ENCODE assay signal across 8 cellular contexts in the genomic region with DNA sequence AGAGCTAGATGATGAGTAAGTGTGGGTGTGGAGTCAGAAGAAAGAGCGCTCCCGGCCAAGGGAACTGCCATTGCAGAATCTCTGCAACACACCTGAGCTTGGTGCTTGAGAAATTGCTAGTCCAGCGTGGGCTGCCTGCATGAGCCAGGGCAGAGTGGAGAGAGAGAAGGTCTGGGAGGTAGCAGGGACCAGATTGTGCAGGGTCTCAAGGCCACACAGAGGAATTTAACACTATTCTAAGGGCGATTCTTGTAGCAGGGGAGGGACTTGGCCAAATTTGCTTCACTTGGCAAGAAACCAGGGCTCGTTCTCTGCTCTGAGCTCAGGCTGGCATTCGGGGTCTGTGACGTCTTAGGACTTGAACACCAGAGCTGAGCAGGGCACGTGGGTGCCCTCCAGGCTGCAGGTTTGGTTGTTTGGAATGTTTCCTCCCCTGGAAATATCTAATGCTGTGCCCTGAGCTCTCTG. TPM values are rescaled to one million over a fixed set of nuclear protein-coding genes. Genes with fewer than 3 reads are reported as not detected.
DNase-seq lines count a peak whose midpoint lies in the region; ATAC-seq and TF ChIP-seq lines count a peak whose summit lies in the region.

No MANE protein-coding gene starts in this region.

- H3K4me1 ChIP-seq in BLaER1 treated with 17β-estradiol and CSF1 and Interleukin-3, amounts not matched to agents 10 nM and 100 nM, result peaks cover 28 to 61% (median 54%) of the 10 kb centered on the region in 10 experiments

- CTCF ChIA-PET in RWPE1 (lab: Yijun Ruan, JAX), result interaction anchor here (0.6 to 1.7 kb wide), 3 partner anchors 16 to 58 kb away, joined by 3 to 4 read pairs (median 3); no protein-coding TSS in a partner anchor

- peaks cover 19% of the 10 kb centered on the region for H3K4me1 Mint-ChIP-seq in nephron

- H3K4me2 ChIP-seq in BLaER1 treated with 17β-estradiol and CSF1 and Interleukin-3, amounts not matched to agents 10 nM and 100 nM, result peak overlapping the region; percentile 66 to 86 (median 81)

- peak overlapping the region in 9 of 11 experiments; percentile 22 to 71 (median 59); a peak in 17 of 22 replicates for H3K27ac ChIP-seq in BLaER1 treated with 17β-estradiol and CSF1 and Interleukin-3, amounts not matched to agents 10 nM and 100 nM
- H3K27ac ChIP-seq in RWPE1, result peak overlapping the region; percentile 97

- H3K27me3 Mint-ChIP-seq in nephron (ENCODE audit: low read depth), result peaks cover 12% of the 10 kb centered on the region

- DNase-seq in RWPE1 (ENCODE audit: low spot score), result peak; percentile 70
- DNase-seq in activated T-cell treated with anti-CD3 and anti-CD28 coated beads for 4 hours, result no peak
- DNase-seq in stimulated activated CD4-positive, alpha-beta T cell treated with anti-CD3 and anti-CD28 coated beads, Interleukin-15, amount 100 ng/mL, for 24 hours, result no peak
- DNase-seq in NCI-H526 (lab: John Stamatoyannopoulos, UW), result no peak

- peak overlapping the region in 2 of 3 experiments; percentile 5 to 28 for H3K27ac Mint-ChIP-seq in nephron

- no peaks in the 10 kb centered on the region for H3K9me3 Mint-ChIP-seq in nephron

- peaks cover 0 to 14% (median 0%) of the 10 kb centered on the region in 11 experiments; a peak in 4 of 22 replicates for H4K20me1 ChIP-seq in BLaER1 treated with 17β-estradiol and CSF1 and Interleukin-3, amounts not matched to agents 10 nM and 100 nM

- TF ChIP-seq CTCF in RWPE1 (conservative IDR thresholded peaks at IDR 0.05; ENCODE audit: low read depth) (no peak), nephron (IDR thresholded peaks at IDR 0.05; ENCODE audit: unreplicated experiment in 3 of 3) (no peak)

- no peaks in the 10 kb centered on the region for H3K9me3 ChIP-seq in BLaER1 treated with 17β-estradiol and CSF1 and Interleukin-3, amounts not matched to agents 10 nM and 100 nM (replicated peaks in 1 of 11)

- H3K36me3 Mint-ChIP-seq in nephron (ENCODE audit: low read depth), result no peaks in the 10 kb centered on the region

- no peak overlapping the region for H3K4me3 ChIP-seq in BLaER1 treated with 17β-estradiol and CSF1 and Interleukin-3, amounts not matched to agents 10 nM and 100 nM

- H3K4me3 Mint-ChIP-seq in nephron, result no peak overlapping the region

- POLR2A ChIA-PET in RWPE1 (lab: Yijun Ruan, JAX; ENCODE audit: low non-redundant PET), result no interaction called here

- H3K36me3 ChIP-seq in BLaER1 treated with 17β-estradiol and CSF1 and Interleukin-3, amounts not matched to agents 10 nM and 100 nM, result peaks cover 0 to 65% (median 56%) of the 10 kb centered on the region in 11 experiments; a peak in 16 of 22 replicates

- ATAC-seq in esophagus mucosa, result peak; percentile 4
- ATAC-seq in GM19328 (IDR thresholded peaks at IDR 0.05; ENCODE audit: unreplicated experiment), result no peak

- peak overlapping the region in 8 of 11 experiments; percentile 18 to 68 (median 55); a peak in 15 of 22 replicates for H3K9ac ChIP-seq in BLaER1 treated with 17β-estradiol and CSF1 and Interleukin-3, amounts not matched to agents 10 nM and 100 nM

- H3K27me3 ChIP-seq in BLaER1 treated with 17β-estradiol and CSF1 and Interleukin-3, amounts not matched to agents 10 nM and 100 nM, result no peaks in the 10 kb centered on the region

RNA-seq across cellular contexts. Expression of a gene that starts 53.5 kb away (rescaled TPM):
- 0.96 TPM for total RNA-seq in esophagus mucosa
